Comparison of ENCODE assay signal across 14 cellular contexts in the genomic region with DNA sequence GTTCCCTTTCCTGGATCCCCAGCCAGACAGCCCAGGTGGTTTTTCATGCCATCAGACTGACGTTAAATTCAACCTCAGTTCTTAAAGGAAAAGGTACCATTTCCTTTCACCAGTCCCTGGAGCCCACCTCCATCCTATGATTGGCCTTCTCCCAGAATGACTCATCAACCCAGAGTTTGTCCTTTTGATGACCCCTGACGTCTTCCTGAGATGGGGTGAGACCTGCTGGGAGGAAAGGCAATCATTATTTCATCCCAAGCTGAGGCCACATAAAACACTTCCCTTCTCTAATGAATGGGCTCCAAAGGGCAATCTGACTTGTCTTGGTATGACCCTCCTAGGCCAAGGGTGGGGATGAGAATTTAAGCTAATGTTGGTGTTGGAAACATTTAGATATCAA.
A peak's percentile ranks its signal among the peaks of the same experiment; 100 is the strongest.
DNase-seq lines count a peak whose midpoint lies in the region; TF ChIP-seq lines count a peak whose summit lies in the region.
"Had no signal": no experiment of that assay in that cellular context is flagged by ENCODE, and none has a peak within 500 bp of the region (broad histone marks: within the 10 kb centered on the region; RNA-seq: fewer than 3 reads in every experiment).

No MANE protein-coding gene starts in this region.

- H3K4me1 ChIP-seq in stomach = no peaks in the 10 kb centered on the region
- H3K4me1 ChIP-seq: BE2C, gastrocnemius medialis had no signal

- no peak overlapping the region for H3K27ac ChIP-seq in stomach
- H3K27ac ChIP-seq: gastrocnemius medialis had no signal

- no peak overlapping the region for H3K4me3 ChIP-seq in NB4 (ENCODE audit: low read depth, low read length)
- H3K4me3 ChIP-seq in choroid plexus epithelial cell (ENCODE audit: low read depth, low read length) = no peak overlapping the region
- H3K4me3 ChIP-seq in retinal pigment epithelial cell (ENCODE audit: low read length) = no peak overlapping the region
- H3K4me3 ChIP-seq in stomach = no peak overlapping the region
- H3K4me3 ChIP-seq: gastrocnemius medialis, lung had no signal

- intact Hi-C loops in stomach (cut with DNase I; ENCODE audit: low total_unique reads) = no loop called here

- DNase-seq in ELR (ENCODE audit: low read depth) = peak; percentile 68
- peak; percentile 19 for DNase-seq in NB4 (ENCODE audit: low read depth)
- DNase-seq in choroid plexus epithelial cell (ENCODE audit: low read depth) = peak; percentile 71
- peak; percentile 5 for DNase-seq in retinal pigment epithelial cell (ENCODE audit: low read depth)
- DNase-seq in NCI-H774 (lab: John Stamatoyannopoulos, UW) = no peak
- no peak for DNase-seq in stomach
- DNase-seq in epidermal melanocyte (ENCODE audit: insufficient read length, low spot score) = no peak
- DNase-seq: activated CD8-positive, alpha-beta memory T cell treated with anti-CD3 and anti-CD28 coated beads, Interleukin-2, amount 50 U/mL, for 4 hours; BE2C; DMS79; gastrocnemius medialis; GOT3; natural killer cell had no signal

- 53 to 58% (median 54%) methylated on average over 2 of the region's 2 CpGs for WGBS in stomach, 5 donors

- H3K9me3 ChIP-seq in stomach = peaks cover 0 to 9% (median 1%) of the 10 kb centered on the region in 4 donors
- H3K9me3 ChIP-seq: BE2C, gastrocnemius medialis had no signal

- no peaks in the 10 kb centered on the region for H3K36me3 ChIP-seq in stomach
- H3K36me3 ChIP-seq: BE2C, gastrocnemius medialis had no signal

- H3K27me3 ChIP-seq in stomach = no peaks in the 10 kb centered on the region
- H3K27me3 ChIP-seq: BE2C, gastrocnemius medialis had no signal

- TF ChIP-seq CTCF in NB4 (IDR thresholded peaks at IDR 0.05; ENCODE audit: low read depth, low read length) (no peak), choroid plexus epithelial cell (conservative IDR thresholded peaks at IDR 0.05; ENCODE audit: low read depth, low read length) (no peak), retinal pigment epithelial cell (conservative IDR thresholded peaks at IDR 0.05; ENCODE audit: low read depth, low read length) (no peak), stomach (IDR thresholded peaks at IDR 0.05) (no peak)

- no peak for TF ChIP-seq POLR2A in NB4 (IDR thresholded peaks at IDR 0.05; ENCODE audit: extremely low read depth, insufficient read length)
- TF ChIP-seq POLR2A in stomach (IDR thresholded peaks at IDR 0.05) = no peak

- no peak for TF ChIP-seq EP300 in stomach (IDR thresholded peaks at IDR 0.05)

Comparison
In these comparisons a context has a peak if more than half of its experiments do, and no peak if none do; other contexts are left out.
1. DNase-seq: peak in ELR (single experiment), NB4 (single experiment), choroid plexus epithelial cell (single experiment) and retinal pigment epithelial cell (single experiment); none in NCI-H774 (single experiment), stomach (single experiment) and epidermal melanocyte (single experiment).